Comparison of ENCODE assay signal across 1 cellular context in the genomic region with DNA sequence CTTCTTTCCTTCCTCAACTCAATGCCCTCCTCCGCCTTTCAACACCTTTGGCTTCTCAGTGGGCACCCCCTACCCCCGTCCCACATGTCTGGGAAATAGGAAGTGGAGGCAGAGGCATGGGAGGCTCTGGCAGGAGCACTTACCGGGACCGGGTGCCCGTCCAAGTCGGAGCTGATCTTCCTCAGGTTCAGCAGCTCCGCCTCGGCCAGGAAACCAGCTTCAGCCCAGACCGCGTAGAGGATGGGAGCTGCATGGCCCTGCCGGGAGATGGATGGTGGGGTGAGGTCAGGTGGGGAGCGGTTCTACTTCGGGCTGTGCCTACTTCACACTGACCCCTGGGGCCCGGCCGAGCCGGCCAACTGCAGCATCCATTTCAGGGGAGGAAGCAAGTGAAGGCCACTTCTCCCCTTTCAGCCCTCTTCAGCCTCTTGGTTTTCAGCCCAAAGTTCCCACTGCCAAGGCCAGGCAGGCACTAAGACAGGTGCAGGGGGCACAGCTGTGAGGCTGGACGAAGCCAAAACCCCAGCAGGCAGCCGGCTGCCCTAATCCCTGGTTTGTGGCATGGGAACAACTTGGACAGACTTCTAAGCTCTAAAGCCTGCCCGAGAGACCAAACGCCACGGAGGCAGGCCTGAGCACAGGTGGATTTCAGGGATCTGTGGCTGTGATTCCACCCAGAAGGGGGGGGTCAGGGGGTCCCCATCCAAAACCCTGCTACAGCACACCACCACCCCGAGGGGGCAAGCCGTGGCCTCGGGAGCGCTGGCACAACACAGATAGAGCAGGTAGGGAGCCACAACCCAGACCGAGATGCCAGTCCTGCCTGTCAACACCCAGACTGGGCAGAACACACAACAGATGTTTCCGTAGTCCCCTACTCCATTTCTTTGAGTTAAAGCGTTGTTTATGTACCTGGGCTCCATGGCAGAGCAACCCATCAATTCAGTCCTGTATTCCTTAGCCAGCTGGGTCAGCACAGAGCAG.
TF ChIP-seq lines count a peak whose summit lies in the region.

No MANE protein-coding gene starts in this region.

TF ChIP-seq in HCT116, 20 proteins besides CTCF, POLR2A, EP300 and RAD21:
- no peak for TF ChIP-seq REST (IDR thresholded peaks at IDR 0.05; ENCODE audit: low read depth)
